ENCODE assay signal across 24 cellular contexts in genomic region chr1:36211841-36212240, GRCh38.
"Had no signal": no experiment of that assay in that cellular context is flagged by ENCODE, and none has a peak within 500 bp of the region (broad histone marks: within the 10 kb centered on the region; RNA-seq: fewer than 3 reads in every experiment).

No MANE protein-coding gene starts in this region.

- H3K27ac ChIP-seq: SK-N-MC, VCaP had no signal

- ATAC-seq: activated T-cell treated with anti-CD3 and anti-CD28 coated beads, Interleukin-2, amount 50 U/mL, for 72 hours; Panc1; Right ventricle myocardium inferior had no signal

- DNase-seq: activated CD4-positive, alpha-beta memory T cell treated with anti-CD3 and anti-CD28 coated beads, Interleukin-2, amount 10 ng/mL, durations not matched to agents 7 days and 5 days; activated CD4-positive, alpha-beta T cell treated with anti-CD3 and anti-CD28 coated beads, Interleukin-2, amount 10 ng/mL, durations not matched to agents 7 days and 5 days; activated CD4-positive, CD25-positive, alpha-beta regulatory T cell; activated CD8-positive, alpha-beta memory T cell treated with anti-CD3 and anti-CD28 coated beads, Interleukin-2, amount 50 U/mL, for 4 hours; activated gamma-delta T cell treated with Interleukin-2 at 50 U/mL for 16 hours; activated naive CD4-positive, alpha-beta T cell treated with anti-CD3 and anti-CD28 coated beads, Interleukin-2, amount 10 ng/mL, durations not matched to agents 7 days and 5 days; activated naive CD8-positive, alpha-beta T cell treated with anti-CD3 and anti-CD28 coated beads for 36 hours; activated T-cell treated with anti-CD3 and anti-CD28 coated beads, Interleukin-2, amount 50 U/mL, for 72 hours; anterior cingulate cortex; Karpas-422; NCI-H1048; NCI-H1930; NCI-H2171; NCI-H2227 treated with DMSO at 0.1 percent for 48 hours; NCI-H446 treated with DMSO at 0.1 percent for 48 hours; NCI-H524 treated with DMSO at 0.1 percent for 48 hours; NCI-H748 treated with DMSO at 0.1 percent for 48 hours; OCI-M1; RPMI8226; T-helper 1 cell had no signal

- H3K4me3 ChIP-seq: SK-N-MC had no signal
